Comparison of ENCODE assay signal across 21 cellular contexts in the genomic region with DNA sequence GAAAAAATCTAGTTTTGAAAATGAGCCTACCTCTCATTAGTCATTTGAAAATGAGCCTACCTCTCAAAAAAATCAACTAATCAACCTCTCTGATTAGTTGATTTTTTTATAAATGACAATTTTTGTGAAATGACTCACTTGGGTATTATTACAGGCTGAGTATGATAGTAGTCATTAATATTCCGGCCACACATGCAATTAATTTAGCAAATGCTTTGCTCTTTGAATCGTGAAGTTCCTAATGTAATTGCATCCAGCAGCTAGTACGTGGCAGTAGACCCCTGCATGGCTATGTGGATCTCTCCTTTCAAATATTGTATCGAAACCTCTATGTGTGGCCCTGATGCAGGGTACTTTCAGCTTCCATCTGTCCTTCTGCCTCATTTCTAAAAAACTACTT.
"Had no signal": no experiment of that assay in that cellular context is flagged by ENCODE, and none has a peak within 500 bp of the region (broad histone marks: within the 10 kb centered on the region; RNA-seq: fewer than 3 reads in every experiment).

No MANE protein-coding gene starts in this region.

- H3K27ac ChIP-seq: adrenal gland, cardiac muscle cell, gastrocnemius medialis, sigmoid colon, transverse colon had no signal

- DNase-seq: activated CD4-positive, alpha-beta T cell treated with anti-CD3 and anti-CD28 coated beads, Interleukin-2, amount 10 ng/mL, durations not matched to agents 7 days and 5 days; activated naive CD4-positive, alpha-beta T cell; activated T-cell treated with anti-CD3 and anti-CD28 coated beads, Interleukin-2, amount 50 U/mL, for 1 hour; adrenal gland; cortex of kidney; endodermal cell; gastrocnemius medialis; hippocampal formation; left ventricle myocardium superior; mammary epithelial cell; midbrain; natural killer cell; retina; sigmoid colon; stimulated activated CD4-positive, alpha-beta T cell treated with anti-CD3 and anti-CD28 coated beads, Interleukin-15, amount 100 ng/mL, for 24 hours; stimulated activated CD8-positive, alpha-beta memory T cell treated with anti-CD3 and anti-CD28 coated beads, Interleukin-4, amount 100 ng/mL, for 48 hours; stimulated activated naive B cell treated with anti-CD40 and anti-IgM and Interleukin-4, amounts not matched to agents 10 μg/mL and 1 μg/mL and 100 μg/mL, for 72 hours; transverse colon had no signal

- H3K27me3 ChIP-seq: adrenal gland, cardiac muscle cell, gastrocnemius medialis, sigmoid colon, transverse colon had no signal

- H3K9me3 ChIP-seq: adrenal gland, sigmoid colon, transverse colon had no signal

- H3K4me1 ChIP-seq: adrenal gland, gastrocnemius medialis, sigmoid colon, transverse colon had no signal

- H3K36me3 ChIP-seq: adrenal gland, cardiac muscle cell, gastrocnemius medialis, sigmoid colon, transverse colon had no signal

- H3K4me3 ChIP-seq: adrenal gland, cardiac muscle cell, gastrocnemius medialis, sigmoid colon, smooth muscle cell, transverse colon had no signal

- ATAC-seq: activated T-helper 17 cell treated with anti-CD3 and anti-CD28 coated beads, Interleukin-2, amount 50 U/mL, for 72 hours; gastrocnemius medialis; left ventricle myocardium superior; natural killer cell; stimulated activated naive B cell treated with anti-CD40 and anti-IgM and Interleukin-4, amounts not matched to agents 10 μg/mL and 1 μg/mL and 100 μg/mL, for 72 hours had no signal

- H3K4me2 ChIP-seq: smooth muscle cell had no signal
